In genomic region chr17:21358682-21359482, GRCh38 we compare ENCODE assay signal across 19 cellular contexts. TPM values are rescaled to one million over a fixed set of nuclear protein-coding genes. Genes with fewer than 3 reads are reported as not detected.
DNase-seq lines count a peak whose midpoint lies in the region; ATAC-seq lines count a peak whose summit lies in the region.
"Had no signal": no experiment of that assay in that cellular context is flagged by ENCODE, and none has a peak within 500 bp of the region (broad histone marks: within the 10 kb centered on the region; RNA-seq: fewer than 3 reads in every experiment).

No MANE protein-coding gene starts in this region.

- WGBS in right cardiac atrium = 38% methylated on average over 12 of the region's 12 CpGs

- no peak overlapping the region for H3K4me3 ChIP-seq in adipocyte (ENCODE audit: low read length)
- H3K4me3 ChIP-seq in right cardiac atrium (ENCODE audit: low read length) = no peak overlapping the region
- H3K4me3 ChIP-seq: gastrocnemius medialis, thoracic aorta had no signal

- H3K4me1 ChIP-seq in adipocyte (ENCODE audit: control insufficient read depth, insufficient read depth, low read length) = peaks cover 5% of the 10 kb centered on the region
- peaks cover 14% of the 10 kb centered on the region for H3K4me1 ChIP-seq in right cardiac atrium (ENCODE audit: control insufficient read depth, insufficient read depth, low read length)
- H3K4me1 ChIP-seq: gastrocnemius medialis had no signal

- peak overlapping the region; percentile 78 for H3K27ac ChIP-seq in right cardiac atrium (ENCODE audit: low read length)
- H3K27ac ChIP-seq: gastrocnemius medialis, thoracic aorta had no signal

- peak; percentile 52 for DNase-seq in Daoy (ENCODE audit: low read depth)
- peak; percentile 42 for DNase-seq in adipocyte (ENCODE audit: low read depth)
- peak; percentile 68 to 80 (median 72) for DNase-seq in right cardiac atrium
- no peak for DNase-seq in sciatic nerve (ENCODE audit: low spot score)
- no peak for DNase-seq in NK-92 treated with Interleukin-12 subunit alpha and Interleukin-12 subunit beta, amount 100 ng/mL, for 24 hours (lab: John Stamatoyannopoulos, UW)
- no peak for DNase-seq in stimulated activated naive CD4-positive, alpha-beta T cell (lab: John Stamatoyannopoulos, UW)
- no peak for DNase-seq in activated effector memory CD4-positive, alpha-beta T cell treated with Interleukin-2 at 50 U/mL for 16 hours
- DNase-seq: activated CD4-positive, alpha-beta T cell treated with anti-CD3 and anti-CD28 coated beads, Interleukin-2, amount 50 U/mL, for 1 hour; activated T-cell treated with anti-CD3 and anti-CD28 coated beads, Interleukin-2, amount 50 U/mL, for 1 hour; central memory CD4-positive, alpha-beta T cell; DMS 273 treated with DMSO at 0.1 percent for 48 hours; gastrocnemius medialis; islet precursor cell; MV-4-11; naive B cell; NCI-H2227 treated with DMSO at 0.1 percent for 48 hours had no signal

- peak; percentile 93 to 95 for ATAC-seq in right cardiac atrium
- ATAC-seq in sciatic nerve = peak; percentile 73
- ATAC-seq in GM18520 (IDR thresholded peaks at IDR 0.05; ENCODE audit: unreplicated experiment) = no peak
- ATAC-seq: activated naive CD4-positive, alpha-beta T cell treated with anti-CD3 and anti-CD28 coated beads, Interleukin-2, amount 50 U/mL, for 72 hours had no signal

- peaks cover 25% of the 10 kb centered on the region for H3K27me3 ChIP-seq in adipocyte (replicated peaks; ENCODE audit: control insufficient read depth, insufficient read depth, low read length)
- H3K27me3 ChIP-seq in right cardiac atrium (ENCODE audit: control insufficient read depth, insufficient read depth) = no peaks in the 10 kb centered on the region
- H3K27me3 ChIP-seq: gastrocnemius medialis had no signal

- intact Hi-C loops in right cardiac atrium (cut with DNase I) (no loop called here), sciatic nerve (cut with DNase I) (no loop called here)

- no peak overlapping the region for H3K9ac ChIP-seq in adipocyte (ENCODE audit: low read length)

- H3K9me3 ChIP-seq in adipocyte (ENCODE audit: control insufficient read depth, low read length) (no peaks in the 10 kb centered on the region), right cardiac atrium (ENCODE audit: control insufficient read depth, low read length) (no peaks in the 10 kb centered on the region)
- H3K9me3 ChIP-seq: gastrocnemius medialis, thoracic aorta had no signal

- no peaks in the 10 kb centered on the region for H3K36me3 ChIP-seq in adipocyte (ENCODE audit: control insufficient read depth, insufficient read depth, low read length, severe bottlenecking)
- H3K36me3 ChIP-seq: gastrocnemius medialis, thoracic aorta had no signal

RNA-seq across cellular contexts. Expression of gene KCNJ12, which starts 17.3 kb away (rescaled TPM):
- 2.8 and 2.9 TPM in 2 replicates for total RNA-seq in Daoy (2014; rRNA removed; shearing (Covaris generic))
- total RNA-seq in right cardiac atrium = 10 to 100 TPM in 2 of 4 donors, 1 to 10 TPM in 2; 9.8 to 13.3 (median 10.8) TPM
- 9.9 TPM for polyA plus RNA-seq in right cardiac atrium
- total RNA-seq in sciatic nerve = 1.0 TPM
- total RNA-seq: activated naive CD4-positive, alpha-beta T cell treated with anti-CD3 and anti-CD28 coated beads, Interleukin-2, amount 50 U/mL, for 72 hours had no signal

Comparison
In these comparisons a context has a peak if more than half of its experiments do, and no peak if none do; other contexts are left out.
1. DNase-seq: peak in Daoy (single experiment), adipocyte (single experiment) and right cardiac atrium (3 of 3); none in sciatic nerve (single experiment), NK-92 treated with Interleukin-12 subunit alpha and Interleukin-12 subunit beta, amount 100 ng/mL, for 24 hours (single experiment), stimulated activated naive CD4-positive, alpha-beta T cell (0 of 6) and activated effector memory CD4-positive, alpha-beta T cell treated with Interleukin-2 at 50 U/mL for 16 hours (single experiment).